ENCODE assay signal across 9 cellular contexts in genomic region chrX:68462653-68463052, GRCh38. TPM values are rescaled to one million over a fixed set of nuclear protein-coding genes. Genes with fewer than 3 reads are reported as not detected.
DNase-seq lines count a peak whose midpoint lies in the region; ATAC-seq and TF ChIP-seq lines count a peak whose summit lies in the region.
"Had no signal": no experiment of that assay in that cellular context is flagged by ENCODE, and none has a peak within 500 bp of the region (broad histone marks: within the 10 kb centered on the region; RNA-seq: fewer than 3 reads in every experiment).

No MANE protein-coding gene starts in this region.

- TF ChIP-seq CTCF in heart left ventricle (IDR thresholded peaks at IDR 0.05) = peak; percentile 42 to 66 (median 58)

- peak; percentile 2 for DNase-seq in COLO668 (lab: John Stamatoyannopoulos, UW; ENCODE audit: unreplicated experiment)
- DNase-seq in LHCN-M2 (ENCODE audit: low read depth) = peak; percentile 51
- peak; percentile 60 for DNase-seq in activated CD4-positive, alpha-beta T cell treated with anti-CD3 and anti-CD28 coated beads, Interleukin-2, amount 10 ng/mL, durations not matched to agents 24 days and 14 days
- DNase-seq in heart left ventricle = peak in 1 of 5 donors; percentile 18
- DNase-seq in smooth muscle cell of the brain vasculature (ENCODE audit: low read depth, low spot score) = peak; percentile 3

- no peaks in the 10 kb centered on the region for H3K36me3 ChIP-seq in heart left ventricle

- intact Hi-C loops in activated CD4-positive, alpha-beta T cell treated with anti-CD3 and anti-CD28 coated beads, Interleukin-2, amount 10 ng/mL, durations not matched to agents 24 days and 14 days (cut with micrococcal nuclease) = no loop called here
- intact Hi-C loops in heart left ventricle (cut with DNase I) = loop anchor here (1.0 to 5.0 kb wide), 3 partner anchors 265 to 266 kb away; no protein-coding TSS in a partner anchor

- no peaks in the 10 kb centered on the region for H3K36me3 Mint-ChIP-seq in activated CD4-positive, alpha-beta T cell treated with anti-CD3 and anti-CD28 coated beads, Interleukin-2, amount 10 ng/mL, durations not matched to agents 24 days and 14 days (ENCODE audit: low read depth)

- H3K4me1 ChIP-seq in heart left ventricle = peaks cover 0 to 3% (median 0%) of the 10 kb centered on the region in 12 donors

- no peak overlapping the region for H3K27ac Mint-ChIP-seq in activated CD4-positive, alpha-beta T cell treated with anti-CD3 and anti-CD28 coated beads, Interleukin-2, amount 10 ng/mL, durations not matched to agents 24 days and 14 days

- peaks cover 0 to 5% (median 0%) of the 10 kb centered on the region in 9 donors for H3K27me3 ChIP-seq in heart left ventricle

- no peak overlapping the region for H3K4me3 Mint-ChIP-seq in activated CD4-positive, alpha-beta T cell treated with anti-CD3 and anti-CD28 coated beads, Interleukin-2, amount 10 ng/mL, durations not matched to agents 24 days and 14 days

- peak; percentile 76 for ATAC-seq in GM19035 (IDR thresholded peaks at IDR 0.05; ENCODE audit: unreplicated experiment)
- peak in 1 of 4 donors; percentile 54 for ATAC-seq in heart left ventricle
- no peak for ATAC-seq in GM21619 (IDR thresholded peaks at IDR 0.05; ENCODE audit: unreplicated experiment)
- no peak for ATAC-seq in HG03565 (IDR thresholded peaks at IDR 0.05; ENCODE audit: unreplicated experiment)
- ATAC-seq: mucosa of descending colon had no signal

- H3K27me3 Mint-ChIP-seq in activated CD4-positive, alpha-beta T cell treated with anti-CD3 and anti-CD28 coated beads, Interleukin-2, amount 10 ng/mL, durations not matched to agents 24 days and 14 days = no peaks in the 10 kb centered on the region

- no peaks in the 10 kb centered on the region for H3K9me3 Mint-ChIP-seq in activated CD4-positive, alpha-beta T cell treated with anti-CD3 and anti-CD28 coated beads, Interleukin-2, amount 10 ng/mL, durations not matched to agents 24 days and 14 days

- no peaks in the 10 kb centered on the region for H3K9me3 ChIP-seq in heart left ventricle
- H3K9me3 ChIP-seq: mucosa of descending colon had no signal

- 12 to 27% (median 23%) methylated on average over 8 of the region's 8 CpGs for WGBS in heart left ventricle, 4 donors

- H3K27ac ChIP-seq in heart left ventricle = no peak overlapping the region

- no peak overlapping the region for H3K4me3 ChIP-seq in heart left ventricle
- H3K4me3 ChIP-seq: mucosa of descending colon had no signal

- no peaks in the 10 kb centered on the region for H3K4me1 Mint-ChIP-seq in activated CD4-positive, alpha-beta T cell treated with anti-CD3 and anti-CD28 coated beads, Interleukin-2, amount 10 ng/mL, durations not matched to agents 24 days and 14 days

- no peak for TF ChIP-seq POLR2A in heart left ventricle (IDR thresholded peaks at IDR 0.05)

RNA-seq across cellular contexts. Expression of gene OPHN1, which starts 29.4 kb away (rescaled TPM):
- 2.8 and 4.5 TPM in 2 replicates for total RNA-seq in LHCN-M2 (2014; rRNA removed)
- 2.4 TPM for polyA plus RNA-seq in LHCN-M2 (2012)
- 0.05 and 0.26 TPM in 2 replicates for total RNA-seq in activated CD4-positive, alpha-beta T cell treated with anti-CD3 and anti-CD28 coated beads, Interleukin-2, amount 10 ng/mL, durations not matched to agents 24 days and 14 days
- 1 to 10 TPM; 3.3 to 6.9 (median 5.7) TPM for total RNA-seq in heart left ventricle
- polyA plus RNA-seq in heart left ventricle = 1 to 10 TPM in 1 of 2 donors, under 1 TPM in 1; 0.95 to 9.6 TPM

RNA-seq across cellular contexts. Expression of gene YIPF6, which starts 36.2 kb away (rescaled TPM):
- total RNA-seq in LHCN-M2 (2014; rRNA removed) (19.8 and 24.3 TPM in 2 replicates), heart left ventricle (10 to 100 TPM; 14.9 to 35.2 (median 31.1) TPM)
- polyA plus RNA-seq in LHCN-M2 (2012) = 9.3 TPM
- 21.1 and 21.8 TPM in 2 replicates for total RNA-seq in activated CD4-positive, alpha-beta T cell treated with anti-CD3 and anti-CD28 coated beads, Interleukin-2, amount 10 ng/mL, durations not matched to agents 24 days and 14 days
- 10 to 100 TPM in 1 of 2 donors, 1 to 10 TPM in 1; 8.6 to 14.4 TPM for polyA plus RNA-seq in heart left ventricle
